1 cellular context compared by ENCODE assay signal in the genomic region with DNA sequence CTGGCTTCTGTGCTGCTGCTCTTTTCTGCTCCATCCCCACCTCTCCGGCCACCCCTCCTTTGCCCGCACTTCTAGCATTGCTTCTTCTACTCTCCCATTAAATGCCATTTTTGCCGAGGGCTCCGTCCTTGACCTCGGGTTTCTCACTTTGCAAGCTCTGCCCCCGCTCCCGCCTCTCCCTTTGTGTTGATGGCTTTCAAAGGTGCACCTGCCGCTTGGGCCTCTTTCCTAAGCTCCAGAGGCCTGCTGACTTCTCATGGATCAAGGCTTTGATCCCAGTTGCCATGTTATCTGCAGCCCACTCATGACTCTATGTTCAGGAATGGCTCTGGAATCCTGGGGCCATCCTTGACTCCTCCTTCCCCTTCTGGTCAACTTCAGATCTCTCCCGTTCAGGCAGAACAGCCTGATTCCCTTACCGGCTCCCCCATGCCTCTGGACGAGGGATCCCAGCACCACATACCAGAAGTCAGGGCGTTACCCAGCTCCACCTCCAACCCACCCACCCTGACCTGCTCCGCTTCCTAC.
TF ChIP-seq lines count a peak whose summit lies in the region.

No MANE protein-coding gene starts in this region.

TF ChIP-seq in GM23338, 12 proteins besides CTCF, POLR2A, EP300 and RAD21 (continued from another document):
- TF ChIP-seq, protein P1, sequence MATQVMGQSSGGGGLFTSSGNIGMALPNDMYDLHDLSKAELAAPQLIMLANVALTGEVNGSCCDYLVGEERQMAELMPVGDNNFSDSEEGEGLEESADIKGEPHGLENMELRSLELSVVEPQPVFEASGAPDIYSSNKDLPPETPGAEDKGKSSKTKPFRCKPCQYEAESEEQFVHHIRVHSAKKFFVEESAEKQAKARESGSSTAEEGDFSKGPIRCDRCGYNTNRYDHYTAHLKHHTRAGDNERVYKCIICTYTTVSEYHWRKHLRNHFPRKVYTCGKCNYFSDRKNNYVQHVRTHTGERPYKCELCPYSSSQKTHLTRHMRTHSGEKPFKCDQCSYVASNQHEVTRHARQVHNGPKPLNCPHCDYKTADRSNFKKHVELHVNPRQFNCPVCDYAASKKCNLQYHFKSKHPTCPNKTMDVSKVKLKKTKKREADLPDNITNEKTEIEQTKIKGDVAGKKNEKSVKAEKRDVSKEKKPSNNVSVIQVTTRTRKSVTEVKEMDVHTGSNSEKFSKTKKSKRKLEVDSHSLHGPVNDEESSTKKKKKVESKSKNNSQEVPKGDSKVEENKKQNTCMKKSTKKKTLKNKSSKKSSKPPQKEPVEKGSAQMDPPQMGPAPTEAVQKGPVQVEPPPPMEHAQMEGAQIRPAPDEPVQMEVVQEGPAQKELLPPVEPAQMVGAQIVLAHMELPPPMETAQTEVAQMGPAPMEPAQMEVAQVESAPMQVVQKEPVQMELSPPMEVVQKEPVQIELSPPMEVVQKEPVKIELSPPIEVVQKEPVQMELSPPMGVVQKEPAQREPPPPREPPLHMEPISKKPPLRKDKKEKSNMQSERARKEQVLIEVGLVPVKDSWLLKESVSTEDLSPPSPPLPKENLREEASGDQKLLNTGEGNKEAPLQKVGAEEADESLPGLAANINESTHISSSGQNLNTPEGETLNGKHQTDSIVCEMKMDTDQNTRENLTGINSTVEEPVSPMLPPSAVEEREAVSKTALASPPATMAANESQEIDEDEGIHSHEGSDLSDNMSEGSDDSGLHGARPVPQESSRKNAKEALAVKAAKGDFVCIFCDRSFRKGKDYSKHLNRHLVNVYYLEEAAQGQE (IDR thresholded peaks at IDR 0.05; ENCODE audit: unreplicated experiment), result no peak
